8 cellular contexts compared by ENCODE assay signal in genomic region chr2:16608661-16609643, GRCh38. TPM values are rescaled to one million over a fixed set of nuclear protein-coding genes. Genes with fewer than 3 reads are reported as not detected.
DNase-seq lines count a peak whose midpoint lies in the region; ATAC-seq and TF ChIP-seq lines count a peak whose summit lies in the region.

No MANE protein-coding gene starts in this region.

- H3K4me2 ChIP-seq in hepatocyte = peak overlapping the region; percentile 91

- H3K27me3 ChIP-seq in hepatocyte = no peaks in the 10 kb centered on the region

- no peaks in the 10 kb centered on the region for H3K9me3 Mint-ChIP-seq in T-helper 1 cell treated with Interleukin-12 subunit alpha and Interleukin-12 subunit beta and Interleukin-4 antibody, amounts not matched to agents 30 μg/mL and 1 μg/mL, for 36 hours

- peak; percentile 51 for DNase-seq in NCI-H1105 (lab: John Stamatoyannopoulos, UW)
- DNase-seq in anterior cingulate cortex (lab: John Stamatoyannopoulos, UW) = peak in 57 of 58 donors; percentile 25 to 89 (median 75)
- peak; percentile 87 for DNase-seq in hepatocyte (ENCODE audit: low spot score)
- peak; percentile 74 for DNase-seq in renal cortical epithelial cell (ENCODE audit: low read depth)
- no peak for DNase-seq in cortex of kidney (lab: John Stamatoyannopoulos, UW)

- H3K9me2 ChIP-seq in hepatocyte (replicated peaks; ENCODE audit: insufficient read depth) = no peaks in the 10 kb centered on the region

- H3K4me1 ChIP-seq in hepatocyte (ENCODE audit: insufficient read depth) = peaks cover 7% of the 10 kb centered on the region

- peak overlapping the region; percentile 55 for H2AFZ ChIP-seq in hepatocyte

- TF ChIP-seq CTCF in GM12875 (IDR thresholded peaks at IDR 0.05; ENCODE audit: borderline replicate concordance, insufficient read depth, low read depth, low read length) (peak; percentile 99), hepatocyte (IDR thresholded peaks at IDR 0.05; ENCODE audit: poor library complexity) (peak; percentile 94)

- peaks cover 4% of the 10 kb centered on the region for H3K4me1 Mint-ChIP-seq in T-helper 1 cell treated with Interleukin-12 subunit alpha and Interleukin-12 subunit beta and Interleukin-4 antibody, amounts not matched to agents 30 μg/mL and 1 μg/mL, for 36 hours (ENCODE audit: low read depth)

- H3K27ac Mint-ChIP-seq in T-helper 1 cell treated with Interleukin-12 subunit alpha and Interleukin-12 subunit beta and Interleukin-4 antibody, amounts not matched to agents 30 μg/mL and 1 μg/mL, for 36 hours = peak overlapping the region; percentile 50

- no peaks in the 10 kb centered on the region for H3K27me3 Mint-ChIP-seq in T-helper 1 cell treated with Interleukin-12 subunit alpha and Interleukin-12 subunit beta and Interleukin-4 antibody, amounts not matched to agents 30 μg/mL and 1 μg/mL, for 36 hours (ENCODE audit: low read depth)

- H3K79me2 ChIP-seq in hepatocyte = no peaks in the 10 kb centered on the region

- H3K9me3 ChIP-seq in hepatocyte (ENCODE audit: low read depth) = no peaks in the 10 kb centered on the region

- H3K4me3 Mint-ChIP-seq in T-helper 1 cell treated with Interleukin-12 subunit alpha and Interleukin-12 subunit beta and Interleukin-4 antibody, amounts not matched to agents 30 μg/mL and 1 μg/mL, for 36 hours = peak overlapping the region; percentile 84

- WGBS in hepatocyte (ENCODE audit: low lambda C conversion rate, missing lambda C conversion rate) = 6% methylated on average over 21 of the region's 21 CpGs

- peak overlapping the region; percentile 23 for H3K27ac ChIP-seq in hepatocyte

- H3K36me3 ChIP-seq in hepatocyte (replicated peaks; ENCODE audit: insufficient read depth, low read depth) = no peaks in the 10 kb centered on the region

- H3K4me3 ChIP-seq in GM12875 (ENCODE audit: low read depth, low read length) (no peak overlapping the region), hepatocyte (peak overlapping the region; percentile 22)

- ATAC-seq in HG02759 (IDR thresholded peaks at IDR 0.05; ENCODE audit: unreplicated experiment) = peak; percentile 93

- H3K36me3 Mint-ChIP-seq in T-helper 1 cell treated with Interleukin-12 subunit alpha and Interleukin-12 subunit beta and Interleukin-4 antibody, amounts not matched to agents 30 μg/mL and 1 μg/mL, for 36 hours (ENCODE audit: low read depth) = no peaks in the 10 kb centered on the region

- H4K20me1 ChIP-seq in hepatocyte (ENCODE audit: insufficient read depth, poor library complexity, severe bottlenecking) = no peaks in the 10 kb centered on the region

RNA-seq across cellular contexts. Expression of gene CYRIA, which starts 56.7 kb away (rescaled TPM):
- total RNA-seq in hepatocyte (1.5 and 1.8 TPM in 2 replicates), renal cortical epithelial cell (9.2 and 11.6 TPM in 2 replicates)
- 1.4 and 3.6 TPM in 2 replicates for polyA plus RNA-seq in hepatocyte
